In genomic region chr5:174418809-174419522, GRCh38 we compare ENCODE assay signal across 8 cellular contexts.
DNase-seq lines count a peak whose midpoint lies in the region; TF ChIP-seq lines count a peak whose summit lies in the region.

No MANE protein-coding gene starts in this region.

- no peaks in the 10 kb centered on the region for H3K36me3 Mint-ChIP-seq in neural progenitor cell
- H3K36me3 Mint-ChIP-seq in activated T-helper 2 cell treated with anti-CD3 and anti-CD28 coated beads, Interferon-gamma antibody, Interleukin-2, Interleukin-4, amounts not matched to agents 10 μg/mL and 5 μg/mL and 100 μg/mL, durations not matched to agents 14 hours and 24 hours and 36 hours (ENCODE audit: low read depth) = no peaks in the 10 kb centered on the region

- peaks cover 66% of the 10 kb centered on the region for H3K4me1 Mint-ChIP-seq in neural progenitor cell
- H3K4me1 Mint-ChIP-seq in activated T-helper 2 cell treated with anti-CD3 and anti-CD28 coated beads, Interferon-gamma antibody, Interleukin-2, Interleukin-4, amounts not matched to agents 10 μg/mL and 5 μg/mL and 100 μg/mL, durations not matched to agents 14 hours and 24 hours and 36 hours (ENCODE audit: low read depth) = peaks cover 9% of the 10 kb centered on the region

- H3K27me3 Mint-ChIP-seq in neural progenitor cell (ENCODE audit: insufficient read depth, low read depth) = peaks cover 18% of the 10 kb centered on the region
- H3K27me3 Mint-ChIP-seq in activated T-helper 2 cell treated with anti-CD3 and anti-CD28 coated beads, Interferon-gamma antibody, Interleukin-2, Interleukin-4, amounts not matched to agents 10 μg/mL and 5 μg/mL and 100 μg/mL, durations not matched to agents 14 hours and 24 hours and 36 hours (ENCODE audit: low read depth) = peaks cover 2% of the 10 kb centered on the region

- H3K4me3 Mint-ChIP-seq in neural progenitor cell = peak overlapping the region; percentile 84
- H3K4me3 Mint-ChIP-seq in activated T-helper 2 cell treated with anti-CD3 and anti-CD28 coated beads, Interferon-gamma antibody, Interleukin-2, Interleukin-4, amounts not matched to agents 10 μg/mL and 5 μg/mL and 100 μg/mL, durations not matched to agents 14 hours and 24 hours and 36 hours (ENCODE audit: low read depth) = no peak overlapping the region

- no peak overlapping the region for H3K27ac ChIP-seq in coronary artery
- no peak overlapping the region for H3K27ac ChIP-seq in neural progenitor cell

- intact Hi-C loops in activated T-helper 2 cell treated with anti-CD3 and anti-CD28 coated beads, Interferon-gamma antibody, Interleukin-2, Interleukin-4, amounts not matched to agents 10 μg/mL and 5 μg/mL and 100 μg/mL, durations not matched to agents 14 hours and 24 hours and 36 hours (cut with micrococcal nuclease) = loop anchor here (1.0 kb wide), 1 partner anchor 374 kb away; no protein-coding TSS in a partner anchor

- no peaks in the 10 kb centered on the region for H4K20me1 ChIP-seq in neural progenitor cell (ENCODE audit: low read depth)

- peaks cover 8% of the 10 kb centered on the region for H3K4me1 ChIP-seq in neural progenitor cell

- peak overlapping the region; percentile 81 for H3K4me2 ChIP-seq in neural progenitor cell

- no peaks in the 10 kb centered on the region for H3K36me3 ChIP-seq in neural progenitor cell

- H3K4me3 ChIP-seq in coronary artery (peak overlapping the region; percentile 57), neural progenitor cell (peak overlapping the region; percentile 47)

- H3F3A ChIP-seq in neural progenitor cell (ENCODE audit: low read depth) = no peaks in the 10 kb centered on the region

- H3K9me3 ChIP-seq in neural progenitor cell (ENCODE audit: low read depth) = no peaks in the 10 kb centered on the region

- peak overlapping the region; percentile 92 for H2AFZ ChIP-seq in neural progenitor cell (replicated peaks)

- H3K27me3 ChIP-seq in neural progenitor cell = no peaks in the 10 kb centered on the region

- DNase-seq in NCI-H2227 (lab: John Stamatoyannopoulos, UW; ENCODE audit: unreplicated experiment) (peak; percentile 31), NCI-H2227 treated with DMSO at 0.1 percent for 48 hours (lab: John Stamatoyannopoulos, UW) (no peak), HT1080 (ENCODE audit: low read depth) (peak; percentile 15), coronary artery (ENCODE audit: low spot score) (no peak), neural progenitor cell (ENCODE audit: low spot score) (peak; percentile 67), germinal center (ENCODE audit: low spot score) (no peak)
- no peak for DNase-seq in activated CD4-positive, CD25-positive, alpha-beta regulatory T cell treated with anti-CD3 and anti-CD28 coated beads, Interleukin-2, amount 50 U/mL, for 72 hours
- no peak for DNase-seq in activated T-helper 2 cell treated with anti-CD3 and anti-CD28 coated beads, Interferon-gamma antibody, Interleukin-2, Interleukin-4, amounts not matched to agents 10 μg/mL and 5 μg/mL and 100 μg/mL, durations not matched to agents 14 hours and 24 hours and 36 hours (ENCODE audit: low spot score)

- TF ChIP-seq CTCF in coronary artery (IDR thresholded peaks at IDR 0.05) (no peak), neural progenitor cell (IDR thresholded peaks at IDR 0.05) (no peak)

- peak overlapping the region; percentile 46 for H3K27ac Mint-ChIP-seq in neural progenitor cell
- no peak overlapping the region for H3K27ac Mint-ChIP-seq in activated T-helper 2 cell treated with anti-CD3 and anti-CD28 coated beads, Interferon-gamma antibody, Interleukin-2, Interleukin-4, amounts not matched to agents 10 μg/mL and 5 μg/mL and 100 μg/mL, durations not matched to agents 14 hours and 24 hours and 36 hours

- no peaks in the 10 kb centered on the region for H3K79me2 ChIP-seq in neural progenitor cell (ENCODE audit: low read depth)

- no peak overlapping the region for H3K9ac ChIP-seq in neural progenitor cell

- no peaks in the 10 kb centered on the region for H3K9me3 Mint-ChIP-seq in neural progenitor cell
- H3K9me3 Mint-ChIP-seq in activated T-helper 2 cell treated with anti-CD3 and anti-CD28 coated beads, Interferon-gamma antibody, Interleukin-2, Interleukin-4, amounts not matched to agents 10 μg/mL and 5 μg/mL and 100 μg/mL, durations not matched to agents 14 hours and 24 hours and 36 hours = no peaks in the 10 kb centered on the region

Comparison
In these comparisons a context has a peak if more than half of its experiments do, and no peak if none do; other contexts are left out.
1. DNase-seq: peak in NCI-H2227 (single experiment), HT1080 (single experiment) and neural progenitor cell (single experiment); none in NCI-H2227 treated with DMSO at 0.1 percent for 48 hours (single experiment), coronary artery (single experiment), germinal center (single experiment), activated CD4-positive, CD25-positive, alpha-beta regulatory T cell treated with anti-CD3 and anti-CD28 coated beads, Interleukin-2, amount 50 U/mL, for 72 hours (single experiment) and activated T-helper 2 cell treated with anti-CD3 and anti-CD28 coated beads, Interferon-gamma antibody, Interleukin-2, Interleukin-4, amounts not matched to agents 10 μg/mL and 5 μg/mL and 100 μg/mL, durations not matched to agents 14 hours and 24 hours and 36 hours (single experiment).